Comparison of ENCODE assay signal across 8 cellular contexts in genomic region chr13:97432917-97433726, GRCh38.
A peak's percentile ranks its signal among the peaks of the same experiment; 100 is the strongest.
DNase-seq lines count a peak whose midpoint lies in the region; ATAC-seq and TF ChIP-seq lines count a peak whose summit lies in the region.

No MANE protein-coding gene starts in this region.

- H3K9me3 ChIP-seq in SK-N-MC (ENCODE audit: low read depth, low read length) (no peaks in the 10 kb centered on the region), neutrophil (no peaks in the 10 kb centered on the region)

- peak overlapping the region; percentile 98 for H3K27ac Mint-ChIP-seq in activated naive CD4-positive, alpha-beta T cell treated with anti-CD3 and anti-CD28 coated beads, Interleukin-2, amount 50 U/mL, for 24 hours

- peaks cover 15 to 22% of the 10 kb centered on the region in 2 experiments for H3K4me1 ChIP-seq in neutrophil (ENCODE audit: control insufficient read depth in 1 of 2, insufficient read depth in 1 of 2, low read depth in 1 of 2, low read length in 1 of 2)

- H3K36me3 ChIP-seq in GM06990 (ENCODE audit: control insufficient read depth, insufficient read depth, low read length) (no peaks in the 10 kb centered on the region), SK-N-MC (ENCODE audit: insufficient read depth, low read length) (no peaks in the 10 kb centered on the region), neutrophil (no peaks in the 10 kb centered on the region)

- H3K9ac ChIP-seq in SK-N-MC (ENCODE audit: insufficient read length), result peak overlapping the region; percentile 79

- H3K27ac ChIP-seq in SK-N-MC, result peak overlapping the region; percentile 77
- peak overlapping the region; percentile 96 for H3K27ac ChIP-seq in neutrophil
- H3K27ac ChIP-seq in substantia nigra (ENCODE audit: low read depth, low read length, poor library complexity, severe bottlenecking), result peak overlapping the region; percentile 100

- H3K4me1 Mint-ChIP-seq in activated naive CD4-positive, alpha-beta T cell treated with anti-CD3 and anti-CD28 coated beads, Interleukin-2, amount 50 U/mL, for 24 hours, result peaks cover 27% of the 10 kb centered on the region

- TF ChIP-seq CTCF in GM06990 (IDR thresholded peaks at IDR 0.05; ENCODE audit: insufficient read depth, low read length, poor library complexity, severe bottlenecking) (no peak), neutrophil (IDR thresholded peaks at IDR 0.05) (peak; percentile 1)

- ATAC-seq in HG02588 (IDR thresholded peaks at IDR 0.05; ENCODE audit: unreplicated experiment), result peak; percentile 78

- H3K9me3 Mint-ChIP-seq in activated naive CD4-positive, alpha-beta T cell treated with anti-CD3 and anti-CD28 coated beads, Interleukin-2, amount 50 U/mL, for 24 hours, result no peaks in the 10 kb centered on the region

- no peaks in the 10 kb centered on the region for H3K36me3 Mint-ChIP-seq in activated naive CD4-positive, alpha-beta T cell treated with anti-CD3 and anti-CD28 coated beads, Interleukin-2, amount 50 U/mL, for 24 hours

- H3K27me3 Mint-ChIP-seq in activated naive CD4-positive, alpha-beta T cell treated with anti-CD3 and anti-CD28 coated beads, Interleukin-2, amount 50 U/mL, for 24 hours, result peaks cover 1% of the 10 kb centered on the region

- peak overlapping the region; percentile 94 for H3K4me3 Mint-ChIP-seq in activated naive CD4-positive, alpha-beta T cell treated with anti-CD3 and anti-CD28 coated beads, Interleukin-2, amount 50 U/mL, for 24 hours

- H3K4me3 ChIP-seq in GM06990 (replicated peaks; ENCODE audit: low read depth, low read length), result peak overlapping the region; percentile 89
- peak overlapping the region; percentile 83 for H3K4me3 ChIP-seq in SK-N-MC
- H3K4me3 ChIP-seq in neutrophil (ENCODE audit: low read depth in 1 of 2, low read length in 1 of 2), result peak overlapping the region; percentile 86 to 98

- DNase-seq in GM06990 (ENCODE audit: extremely low read depth, insufficient read length) (peak; percentile 99), NCI-H1048 (lab: John Stamatoyannopoulos, UW) (peak; percentile 79), SK-N-MC (ENCODE audit: low read depth, low spot score) (peak; percentile 99), germinal center (ENCODE audit: low spot score) (peak; percentile 92), substantia nigra (lab: John Stamatoyannopoulos, UW) (peak; percentile 84 to 100 (median 100))

- no peaks in the 10 kb centered on the region for H3K27me3 ChIP-seq in GM06990 (replicated peaks; ENCODE audit: control insufficient read depth, insufficient read depth, low read length)
- H3K27me3 ChIP-seq in neutrophil, result peaks cover 10% of the 10 kb centered on the region

Comparison
In these comparisons a context has a peak if more than half of its experiments do, and no peak if none do; other contexts are left out.
1. Peak in every context shown above with its lines: DNase-seq, ATAC-seq, H3K4me3 ChIP-seq and H3K27ac ChIP-seq.